In the genomic region with DNA sequence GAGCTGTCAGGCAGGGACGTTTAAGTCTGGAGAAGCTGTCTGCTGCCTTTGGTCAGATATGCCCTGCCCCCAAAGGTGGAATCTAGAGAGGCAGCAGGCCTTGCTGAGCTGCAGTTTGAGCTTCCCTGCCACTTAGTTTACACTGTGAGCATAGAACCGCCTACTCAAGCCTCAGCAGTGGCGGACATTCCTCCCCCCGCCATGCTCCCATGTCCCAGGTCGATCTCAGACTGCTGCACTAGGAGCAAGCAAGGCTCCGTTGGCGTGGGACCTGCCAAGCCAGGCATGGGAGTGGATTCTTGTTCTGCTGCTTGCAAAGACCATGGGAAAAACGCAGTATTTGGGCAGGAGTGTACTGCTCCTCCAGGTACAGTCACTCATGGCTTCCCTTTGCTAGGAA, we compare ENCODE assay signal across 20 cellular contexts. TPM values are rescaled to one million over a fixed set of nuclear protein-coding genes. Genes with fewer than 3 reads are reported as not detected.
DNase-seq lines count a peak whose midpoint lies in the region; ATAC-seq, FAIRE-seq and TF ChIP-seq lines count a peak whose summit lies in the region.
"Had no signal": no experiment of that assay in that cellular context is flagged by ENCODE, and none has a peak within 500 bp of the region (broad histone marks: within the 10 kb centered on the region; RNA-seq: fewer than 3 reads in every experiment).

No MANE protein-coding gene starts in this region.

- peaks cover 6% of the 10 kb centered on the region for H3K4me1 Mint-ChIP-seq in endodermal cell
- H3K4me1 Mint-ChIP-seq: CD4-positive, alpha-beta memory T cell had no signal

- BruUV-seq in HepG2 (replicated peaks; lab: Mats Ljungman, UMichigan) = no TSS peak

- no peak overlapping the region for H2AFZ ChIP-seq in HepG2 (ENCODE audit: low read length)

- H3K9ac ChIP-seq in HepG2 (ENCODE audit: insufficient read depth, low read depth, low read length) = no peak overlapping the region; the same call in 1 of the 2 replicates
- no peak overlapping the region for H3K9ac ChIP-seq in endodermal cell (ENCODE audit: extremely low read depth, low read length, poor library complexity, severe bottlenecking)
- no peak overlapping the region for H3K9ac ChIP-seq in kidney (ENCODE audit: low read length in 2 of 2)

- H3K4me1 ChIP-seq in HepG2 (ENCODE audit: insufficient read depth, low read length) = 0 out of 2 replicates have a peak, but pooled peaks cover 8% of the 10 kb centered on the region
- no peaks in the 10 kb centered on the region for H3K4me1 ChIP-seq in right lobe of liver
- H3K4me1 ChIP-seq in endodermal cell (ENCODE audit: control insufficient read depth, insufficient read depth, low read length) = no peaks in the 10 kb centered on the region
- H3K4me1 ChIP-seq in kidney (ENCODE audit: control insufficient read depth in 1 of 2, insufficient read depth in 1 of 2, low read depth in 1 of 2, low read length in 2 of 2) = no peaks in the 10 kb centered on the region

- POLR2A ChIA-PET in HepG2 (lab: Yijun Ruan, JAX) = interaction anchor here (1.3 kb wide), 1 partner anchor 24 kb away, joined by 3 read pairs; a partner anchor contains a TSS

- no peaks in the 10 kb centered on the region for H3K79me2 ChIP-seq in HepG2 (ENCODE audit: insufficient read depth, low read length)

- H3K27me3 ChIP-seq in HepG2 (ENCODE audit: control insufficient read depth in 1 of 2, insufficient read depth in 2 of 2, low read length in 2 of 2) (no peaks in the 10 kb centered on the region), right lobe of liver (no peaks in the 10 kb centered on the region), endodermal cell (ENCODE audit: control insufficient read depth, insufficient read depth, low read length, poor library complexity, severe bottlenecking) (no peaks in the 10 kb centered on the region)

- H3K9me3 Mint-ChIP-seq in endodermal cell = peaks cover 5% of the 10 kb centered on the region

- no peak for TF ChIP-seq RAD21 in HepG2 (CRISPR knock-in tag; IDR thresholded peaks at IDR 0.05)

- intact Hi-C loops in HepG2 (cut with micrococcal nuclease; ENCODE audit: unreplicated experiment) = no loop called here
- intact Hi-C loops in right lobe of liver (cut with DNase I) = no loop called here
- intact Hi-C loops in kidney (cut with DNase I) = no loop called here

- H3K4me3 ChIP-seq in HepG2 (replicated peaks in 1 of 3; ENCODE audit: insufficient read depth in 1 of 3, low read depth in 2 of 3, low read length in 3 of 3) (peak overlapping the region in 2 of 3 experiments; percentile 26 to 47; a peak in 3 of 6 replicates), right lobe of liver (no peak overlapping the region), endodermal cell (ENCODE audit: low read length) (no peak overlapping the region), kidney (ENCODE audit: low read length in 2 of 2) (no peak overlapping the region)

- peak; percentile 85 for ATAC-seq in HepG2
- ATAC-seq in right lobe of liver = no peak

- peaks cover 5% of the 10 kb centered on the region for H3K36me3 Mint-ChIP-seq in endodermal cell (ENCODE audit: low read depth)

- no peaks in the 10 kb centered on the region for H3K9me3 ChIP-seq in HepG2 (ENCODE audit: low read length)
- H3K9me3 ChIP-seq in right lobe of liver = no peaks in the 10 kb centered on the region
- H3K9me3 ChIP-seq in endodermal cell (ENCODE audit: control insufficient read depth, low read length) = no peaks in the 10 kb centered on the region
- no peaks in the 10 kb centered on the region for H3K9me3 ChIP-seq in kidney (ENCODE audit: control insufficient read depth in 1 of 2, low read length in 2 of 2)

- H3K4me3 Mint-ChIP-seq in endodermal cell = no peak overlapping the region

- H4K20me1 ChIP-seq in HepG2 (ENCODE audit: insufficient read depth, low read length) = no peaks in the 10 kb centered on the region

- CTCF ChIA-PET in HepG2 (lab: Yijun Ruan, JAX; ENCODE audit: low intra/inter-chr PET ratio, low total read pairs) = no interaction called here

- TF ChIP-seq EP300 in HepG2 (IDR thresholded peaks at IDR 0.05; ENCODE audit: low read depth in 2 of 2, low read length in 2 of 2) (no peak), HepG2 (CRISPR knock-in tag; IDR thresholded peaks at IDR 0.05; ENCODE audit: borderline replicate concordance) (no peak)

- H3K27ac Mint-ChIP-seq in endodermal cell = no peak overlapping the region
- H3K27ac Mint-ChIP-seq: CD4-positive, alpha-beta memory T cell had no signal

- in situ Hi-C loops in HepG2 (cut with HindIII; ENCODE audit: extremely low pct_ligation_motif_present, low pct_unique_long_range_greater_than_20kb) = no loop called here

- no peak for TF ChIP-seq POLR2A in HepG2 (IDR thresholded peaks at IDR 0.05; ENCODE audit: insufficient read depth in 1 of 2, low read depth in 2 of 2, low read length in 2 of 2)
- no peak for TF ChIP-seq POLR2A in right lobe of liver (IDR thresholded peaks at IDR 0.05)

- 11% methylated on average over 6 of the region's 8 CpGs for WGBS in HepG2 (ENCODE audit: low lambda C conversion rate)
- 20% methylated on average over 1 of the region's 8 CpGs for WGBS in right lobe of liver (ENCODE audit: insufficient coverage, low coverage, low lambda C conversion rate, missing lambda C conversion rate)
- WGBS in endodermal cell (ENCODE audit: insufficient coverage in 1 of 2, insufficient read length in 1 of 2), 2 experiments = 91 to 95% methylated on average over 7 to 8 of the region's 8 CpGs

- no peak for TF ChIP-seq CTCF in HepG2 (CRISPR knock-in tag; IDR thresholded peaks at IDR 0.05)
- no peak for TF ChIP-seq CTCF in right lobe of liver (IDR thresholded peaks at IDR 0.05)
- TF ChIP-seq CTCF in endodermal cell (conservative IDR thresholded peaks at IDR 0.05) = no peak
- no peak for TF ChIP-seq CTCF in kidney (IDR thresholded peaks at IDR 0.05; ENCODE audit: borderline replicate concordance, extremely low read depth, insufficient read depth)
- no peak for TF ChIP-seq CTCF in GM10266 (IDR thresholded peaks at IDR 0.05; ENCODE audit: control insufficient read depth, insufficient read depth, low read depth, missing control alignments)

- H3K4me2 ChIP-seq in HepG2 (ENCODE audit: low read depth, low read length) = peak overlapping the region; percentile 57

- H3K27ac ChIP-seq in HepG2 (ENCODE audit: extremely low read length, insufficient read depth, low read length) = no peak overlapping the region
- no peak overlapping the region for H3K27ac ChIP-seq in right lobe of liver
- no peak overlapping the region for H3K27ac ChIP-seq in endodermal cell (ENCODE audit: low read depth, low read length)
- no peak overlapping the region for H3K27ac ChIP-seq in kidney (ENCODE audit: low read depth in 2 of 2, low read length in 2 of 2)

- H3K36me3 ChIP-seq in HepG2 (replicated peaks in 1 of 2; ENCODE audit: control insufficient read depth in 1 of 2, insufficient read depth in 2 of 2, low read length in 2 of 2) = no peaks in the 10 kb centered on the region
- H3K36me3 ChIP-seq in right lobe of liver = no peaks in the 10 kb centered on the region
- H3K36me3 ChIP-seq in endodermal cell (ENCODE audit: control insufficient read depth, insufficient read depth, low read length) = no peaks in the 10 kb centered on the region
- no peaks in the 10 kb centered on the region for H3K36me3 ChIP-seq in kidney (ENCODE audit: control insufficient read depth in 1 of 2, insufficient read depth in 2 of 2, low read length in 2 of 2)

- FAIRE-seq in HepG2 (lab: Jason Lieb, UNC) (no peak), kidney (lab: Jason Lieb, UNC) (no peak)
- FAIRE-seq: GM12891, GM18507, H54 had no signal

- DNase-seq in HepG2 (ENCODE audit: low spot score) = no peak
- no peak for DNase-seq in right lobe of liver
- DNase-seq in OCI-M2 (lab: John Stamatoyannopoulos, UW; ENCODE audit: unreplicated experiment) = peak; percentile 12
- DNase-seq in endodermal cell = peak; percentile 47
- DNase-seq in kidney = peak; percentile 24
- DNase-seq in ecto neural progenitor cell (ENCODE audit: low spot score) = no peak
- no peak for DNase-seq in globus pallidus (ENCODE audit: low spot score)
- no peak for DNase-seq in GM10266 (ENCODE audit: extremely low spot score)
- DNase-seq: C1 segment of cervical spinal cord; Calu3; CD4-positive, alpha-beta memory T cell; COR-L47; DMS53; DMS79 treated with DMSO at 0.1 percent for 48 hours; GDM1; GOT3; HCEC 1CT had no signal

- H3K27me3 Mint-ChIP-seq in endodermal cell (ENCODE audit: insufficient read depth) = no peaks in the 10 kb centered on the region
- H3K27me3 Mint-ChIP-seq: CD4-positive, alpha-beta memory T cell had no signal

RNA-seq across cellular contexts. Expression of a gene that starts 24.3 kb away (rescaled TPM):
- total RNA-seq in HepG2 (2016; rRNA removed; fragmentation: Illumina TruSeq; extraction: Trizol) (46.1 and 52.4 TPM in 2 replicates), right lobe of liver (1 to 10 TPM in 2 of 6 experiments, under 1 TPM in 4; 0.29 to 1.4 (median 0.93) TPM), endodermal cell (10 to 100 TPM; 28.7 to 31.3 TPM), kidney (2.0 TPM)
- total RNA-seq in HepG2 (2016; cell fraction: cytosol; rRNA removed; fragmentation: Illumina TruSeq; extraction: Trizol; ENCODE audit: low read depth) = 4.0 and 4.8 TPM in 2 replicates
- 37.2 and 43.6 TPM in 2 replicates for total RNA-seq in HepG2 (2016; cell fraction: insoluble cytoplasmic fraction; rRNA removed; fragmentation: Illumina TruSeq; extraction: Trizol)
- 22.0 and 25.6 TPM in 2 replicates for total RNA-seq in HepG2 (2016; cell fraction: membrane; rRNA removed; fragmentation: Illumina TruSeq; extraction: Trizol)
- total RNA-seq in HepG2 (2016; cell fraction: nucleus; rRNA removed; fragmentation: Illumina TruSeq; extraction: Trizol) = 58.1 and 65.6 TPM in 2 replicates
- polyA plus RNA-seq in HepG2 (2011; rRNA removed) (11.1 and 22.4 TPM in 2 replicates), kidney (ENCODE audit: insufficient read depth, low read depth, low replicate concordance) (0.56 TPM)
- 4.5 and 5.7 TPM in 2 replicates for polyA plus RNA-seq in HepG2 (2011; cell fraction: cytosol; rRNA removed)
- polyA plus RNA-seq in HepG2 (2011; cell fraction: nucleus; rRNA removed) = 23.7 and 34.7 TPM in 2 replicates
- polyA plus RNA-seq in HepG2 (2012) = 6.6 and 14.8 TPM in 2 replicates
- polyA plus RNA-seq in HepG2 (2016; cell fraction: cytosol; fragmentation: Illumina TruSeq; extraction: Trizol; ENCODE audit: low read depth) = 2.2 and 2.5 TPM in 2 replicates
- 37.8 and 41.1 TPM in 2 replicates for polyA plus RNA-seq in HepG2 (2016; cell fraction: insoluble cytoplasmic fraction; fragmentation: Illumina TruSeq; extraction: Trizol; ENCODE audit: low read depth)
- 11.1 and 12.0 TPM in 2 replicates for polyA plus RNA-seq in HepG2 (2016; cell fraction: membrane; fragmentation: Illumina TruSeq; extraction: Trizol; ENCODE audit: low read depth)
- polyA plus RNA-seq in HepG2 (2016; cell fraction: nucleus; fragmentation: Illumina TruSeq; extraction: Trizol; ENCODE audit: insufficient read depth, low read depth) = 85.5 and 93.8 TPM in 2 replicates
- polyA minus RNA-seq in HepG2 (2011; rRNA and poly(A)+ RNA removed; ENCODE audit: low replicate concordance) = 10.6 and 11.4 TPM in 2 replicates
- polyA minus RNA-seq in HepG2 (2011; cell fraction: cytosol; rRNA and poly(A)+ RNA removed) = 5.3 and 6.0 TPM in 2 replicates
- polyA minus RNA-seq in HepG2 (2011; cell fraction: nucleus; rRNA and poly(A)+ RNA removed) = 35.3 and 46.9 TPM in 2 replicates
- 32.9 TPM for polyA plus RNA-seq in endodermal cell (2013, experiment 1 of 2)
- 38.8 TPM for polyA plus RNA-seq in endodermal cell (2013, experiment 2 of 2)

RNA-seq across cellular contexts. Expression of a gene that starts 59.9 kb away (rescaled TPM):
- total RNA-seq in HepG2 (2016; rRNA removed; fragmentation: Illumina TruSeq; extraction: Trizol) (12.3 and 25.5 TPM in 2 replicates), right lobe of liver (10 to 100 TPM in 4 of 6 experiments, 1 to 10 TPM in 2; 9.4 to 17.1 (median 13.3) TPM), endodermal cell (10 to 100 TPM; 23.8 to 25.2 TPM), kidney (20.5 TPM)
- total RNA-seq in HepG2 (2016; cell fraction: cytosol; rRNA removed; fragmentation: Illumina TruSeq; extraction: Trizol; ENCODE audit: low read depth) = 36.2 and 53.0 TPM in 2 replicates
- 17.1 and 24.3 TPM in 2 replicates for total RNA-seq in HepG2 (2016; cell fraction: insoluble cytoplasmic fraction; rRNA removed; fragmentation: Illumina TruSeq; extraction: Trizol)
- 16.4 and 20.2 TPM in 2 replicates for total RNA-seq in HepG2 (2016; cell fraction: membrane; rRNA removed; fragmentation: Illumina TruSeq; extraction: Trizol)
- total RNA-seq in HepG2 (2016; cell fraction: nucleus; rRNA removed; fragmentation: Illumina TruSeq; extraction: Trizol) = 40.1 and 45.9 TPM in 2 replicates
- polyA plus RNA-seq in HepG2 (2011; rRNA removed) (24.8 and 26.8 TPM in 2 replicates), kidney (ENCODE audit: insufficient read depth, low read depth, low replicate concordance) (6.6 TPM)
- polyA plus RNA-seq in HepG2 (2011; cell fraction: cytosol; rRNA removed) = 5.0 and 6.9 TPM in 2 replicates
- polyA plus RNA-seq in HepG2 (2011; cell fraction: nucleus; rRNA removed) = 46.5 and 53.4 TPM in 2 replicates
- 14.5 and 18.2 TPM in 2 replicates for polyA plus RNA-seq in HepG2 (2012)
- polyA plus RNA-seq in HepG2 (2016; cell fraction: cytosol; fragmentation: Illumina TruSeq; extraction: Trizol; ENCODE audit: low read depth) = 1.8 and 2.4 TPM in 2 replicates
- 9.0 and 9.2 TPM in 2 replicates for polyA plus RNA-seq in HepG2 (2016; cell fraction: insoluble cytoplasmic fraction; fragmentation: Illumina TruSeq; extraction: Trizol; ENCODE audit: low read depth)
- 2.5 and 2.6 TPM in 2 replicates for polyA plus RNA-seq in HepG2 (2016; cell fraction: membrane; fragmentation: Illumina TruSeq; extraction: Trizol; ENCODE audit: low read depth)
- polyA plus RNA-seq in HepG2 (2016; cell fraction: nucleus; fragmentation: Illumina TruSeq; extraction: Trizol; ENCODE audit: insufficient read depth, low read depth) = 49.8 and 56.3 TPM in 2 replicates
- polyA minus RNA-seq in HepG2 (2011; rRNA and poly(A)+ RNA removed; ENCODE audit: low replicate concordance) = 10.4 and 14.3 TPM in 2 replicates
- 11.1 and 11.3 TPM in 2 replicates for polyA minus RNA-seq in HepG2 (2011; cell fraction: cytosol; rRNA and poly(A)+ RNA removed)
- polyA minus RNA-seq in HepG2 (2011; cell fraction: nucleus; rRNA and poly(A)+ RNA removed) = 79.4 TPM in 2 replicates
- 19.9 TPM for polyA plus RNA-seq in endodermal cell (2013, experiment 1 of 2)
- polyA plus RNA-seq in endodermal cell (2013, experiment 2 of 2) = 18.5 TPM

Comparison
In these comparisons a context has a peak if more than half of its experiments do, and no peak if none do; other contexts are left out.
1. H3K4me3 ChIP-seq: peak in HepG2 (2 of 3); none in right lobe of liver (0 of 3), endodermal cell (single experiment) and kidney (0 of 2).
2. DNase-seq: peak in OCI-M2 (single experiment), endodermal cell (single experiment) and kidney (single experiment); none in HepG2 (single experiment), right lobe of liver (0 of 3), ecto neural progenitor cell (single experiment), globus pallidus (single experiment) and GM10266 (single experiment).